In genomic region chr9:114172981-114173833, GRCh38 we compare ENCODE assay signal across 2 cellular contexts.
TF ChIP-seq lines count a peak whose summit lies in the region.

No MANE protein-coding gene starts in this region.

TF ChIP-seq in IMR-90, 13 proteins besides CTCF, POLR2A, EP300 and RAD21:
- TF ChIP-seq CEBPB (IDR thresholded peaks at IDR 0.05; ENCODE audit: low read depth, low read length) (peak; percentile 24; the same call in 1 of the 2 replicates), NFE2L2 (IDR thresholded peaks at IDR 0.05; ENCODE audit: low read depth, low read length) (no peak), MXI1 (IDR thresholded peaks at IDR 0.05; ENCODE audit: borderline replicate concordance, low read depth, low read length) (0 out of 2 replicates have a peak, but pooled peaks have one; percentile 18), MAFK (IDR thresholded peaks at IDR 0.05; ENCODE audit: low read depth, low read length) (peak; percentile 42; the same call in 1 of the 2 replicates), USF2 (IDR thresholded peaks at IDR 0.05; ENCODE audit: low read depth, low read length) (peak; percentile 54; the same call in 1 of the 2 replicates)

TF ChIP-seq in SK-N-SH, 30 proteins besides CTCF, POLR2A, EP300 and RAD21:
- no peak for TF ChIP-seq FOXJ3 (CRISPR knock-in tag; IDR thresholded peaks at IDR 0.05)
- no peak for TF ChIP-seq ZBTB33 (IDR thresholded peaks at IDR 0.05; ENCODE audit: borderline replicate concordance, low read depth)
- TF ChIP-seq RCOR1 (IDR thresholded peaks at IDR 0.05; ENCODE audit: low read length): no peak
- TF ChIP-seq RXRA (IDR thresholded peaks at IDR 0.05; ENCODE audit: borderline replicate concordance, low read depth): no peak
- no peak for TF ChIP-seq NFIC (IDR thresholded peaks at IDR 0.05; ENCODE audit: borderline replicate concordance)
- no peak for TF ChIP-seq YY1 (IDR thresholded peaks at IDR 0.05; ENCODE audit: low read depth)
- no peak for TF ChIP-seq SIN3A (IDR thresholded peaks at IDR 0.05; ENCODE audit: borderline replicate concordance, low read depth, low read length)
- no peak for TF ChIP-seq TEAD4 (IDR thresholded peaks at IDR 0.05; ENCODE audit: borderline replicate concordance, insufficient read depth)
- TF ChIP-seq ELF1 (IDR thresholded peaks at IDR 0.05): no peak
- TF ChIP-seq, protein P1, sequence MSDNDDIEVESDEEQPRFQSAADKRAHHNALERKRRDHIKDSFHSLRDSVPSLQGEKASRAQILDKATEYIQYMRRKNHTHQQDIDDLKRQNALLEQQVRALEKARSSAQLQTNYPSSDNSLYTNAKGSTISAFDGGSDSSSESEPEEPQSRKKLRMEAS (IDR thresholded peaks at IDR 0.05; ENCODE audit: low read depth): no peak
- TF ChIP-seq GATA2 (CRISPR knock-in tag; IDR thresholded peaks at IDR 0.05): no peak
- TF ChIP-seq MEF2A (IDR thresholded peaks at IDR 0.05; ENCODE audit: borderline replicate concordance, low read depth): no peak
- no peak for TF ChIP-seq NRF1 (IDR thresholded peaks at IDR 0.05; ENCODE audit: low read depth, low read length)
- TF ChIP-seq USF2 (IDR thresholded peaks at IDR 0.05; ENCODE audit: borderline replicate concordance, low read depth, low read length): no peak
- TF ChIP-seq, protein P2, sequence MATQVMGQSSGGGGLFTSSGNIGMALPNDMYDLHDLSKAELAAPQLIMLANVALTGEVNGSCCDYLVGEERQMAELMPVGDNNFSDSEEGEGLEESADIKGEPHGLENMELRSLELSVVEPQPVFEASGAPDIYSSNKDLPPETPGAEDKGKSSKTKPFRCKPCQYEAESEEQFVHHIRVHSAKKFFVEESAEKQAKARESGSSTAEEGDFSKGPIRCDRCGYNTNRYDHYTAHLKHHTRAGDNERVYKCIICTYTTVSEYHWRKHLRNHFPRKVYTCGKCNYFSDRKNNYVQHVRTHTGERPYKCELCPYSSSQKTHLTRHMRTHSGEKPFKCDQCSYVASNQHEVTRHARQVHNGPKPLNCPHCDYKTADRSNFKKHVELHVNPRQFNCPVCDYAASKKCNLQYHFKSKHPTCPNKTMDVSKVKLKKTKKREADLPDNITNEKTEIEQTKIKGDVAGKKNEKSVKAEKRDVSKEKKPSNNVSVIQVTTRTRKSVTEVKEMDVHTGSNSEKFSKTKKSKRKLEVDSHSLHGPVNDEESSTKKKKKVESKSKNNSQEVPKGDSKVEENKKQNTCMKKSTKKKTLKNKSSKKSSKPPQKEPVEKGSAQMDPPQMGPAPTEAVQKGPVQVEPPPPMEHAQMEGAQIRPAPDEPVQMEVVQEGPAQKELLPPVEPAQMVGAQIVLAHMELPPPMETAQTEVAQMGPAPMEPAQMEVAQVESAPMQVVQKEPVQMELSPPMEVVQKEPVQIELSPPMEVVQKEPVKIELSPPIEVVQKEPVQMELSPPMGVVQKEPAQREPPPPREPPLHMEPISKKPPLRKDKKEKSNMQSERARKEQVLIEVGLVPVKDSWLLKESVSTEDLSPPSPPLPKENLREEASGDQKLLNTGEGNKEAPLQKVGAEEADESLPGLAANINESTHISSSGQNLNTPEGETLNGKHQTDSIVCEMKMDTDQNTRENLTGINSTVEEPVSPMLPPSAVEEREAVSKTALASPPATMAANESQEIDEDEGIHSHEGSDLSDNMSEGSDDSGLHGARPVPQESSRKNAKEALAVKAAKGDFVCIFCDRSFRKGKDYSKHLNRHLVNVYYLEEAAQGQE (IDR thresholded peaks at IDR 0.05; ENCODE audit: low read depth, low read length): no peak
- no peak for TF ChIP-seq IRF3 (IDR thresholded peaks at IDR 0.05; ENCODE audit: low read depth, low read length)
- TF ChIP-seq, protein P3, sequence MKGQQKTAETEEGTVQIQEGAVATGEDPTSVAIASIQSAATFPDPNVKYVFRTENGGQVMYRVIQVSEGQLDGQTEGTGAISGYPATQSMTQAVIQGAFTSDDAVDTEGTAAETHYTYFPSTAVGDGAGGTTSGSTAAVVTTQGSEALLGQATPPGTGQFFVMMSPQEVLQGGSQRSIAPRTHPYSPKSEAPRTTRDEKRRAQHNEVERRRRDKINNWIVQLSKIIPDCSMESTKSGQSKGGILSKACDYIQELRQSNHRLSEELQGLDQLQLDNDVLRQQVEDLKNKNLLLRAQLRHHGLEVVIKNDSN (IDR thresholded peaks at IDR 0.05; ENCODE audit: borderline replicate concordance, low read depth): no peak
- TF ChIP-seq FOSL2 (IDR thresholded peaks at IDR 0.05; ENCODE audit: borderline replicate concordance, low read depth): no peak
- TF ChIP-seq JUND (IDR thresholded peaks at IDR 0.05): no peak
- TF ChIP-seq RFX5 (IDR thresholded peaks at IDR 0.05; ENCODE audit: low read length): no peak
TF ChIP-seq in SK-N-SH: peak in this region for 0.
